Comparison of ENCODE assay signal across 22 cellular contexts in genomic region chr7:43787771-43788170, GRCh38.
"Had no signal": no experiment of that assay in that cellular context is flagged by ENCODE, and none has a peak within 500 bp of the region (broad histone marks: within the 10 kb centered on the region; RNA-seq: fewer than 3 reads in every experiment).

No MANE protein-coding gene starts in this region.

- ATAC-seq: HepG2, Panc1, PC-3 had no signal

- DNase-seq: IMR-90, Kasumi-1, KG1, MV-4-11, NCI-H1048, NCI-H1105, NCI-H1417, NCI-H146, NCI-H1694 treated with DMSO at 0.1 percent for 48 hours, NCI-H1930, NCI-H2081, NCI-H2107, NCI-H2227 treated with DMSO at 0.1 percent for 48 hours, NCI-H524, NCI-H526 treated with DMSO at 0.1 percent for 48 hours, NCI-H748 treated with DMSO at 0.1 percent for 48 hours, PC-3, SHP77, SK-N-SH, SW 1271 had no signal

- FAIRE-seq: HepG2 had no signal
